8 cellular contexts compared by ENCODE assay signal in genomic region chr2:148643998-148644884, GRCh38. TPM values are rescaled to one million over a fixed set of nuclear protein-coding genes. Genes with fewer than 3 reads are reported as not detected.
DNase-seq lines count a peak whose midpoint lies in the region; ATAC-seq and TF ChIP-seq lines count a peak whose summit lies in the region.

EPC2 (plus strand) TSS chr2:148644751; CDS start chr2:148645018, 267 bp downstream.

- peaks cover 12% of the 10 kb centered on the region for H3K4me1 ChIP-seq in adipocyte (ENCODE audit: control insufficient read depth, insufficient read depth, low read length)
- peaks cover 0 to 24% (median 5%) of the 10 kb centered on the region in 4 donors for H3K4me1 ChIP-seq in transverse colon

- H3K27me3 ChIP-seq in adipocyte (replicated peaks; ENCODE audit: control insufficient read depth, insufficient read depth, low read length): peaks cover 23% of the 10 kb centered on the region
- no peaks in the 10 kb centered on the region for H3K27me3 ChIP-seq in transverse colon

- H3K9me3 ChIP-seq in adipocyte (ENCODE audit: control insufficient read depth, low read length): no peaks in the 10 kb centered on the region
- H3K9me3 ChIP-seq in transverse colon: no peaks in the 10 kb centered on the region

- H3K36me3 ChIP-seq in adipocyte (ENCODE audit: control insufficient read depth, insufficient read depth, low read length, severe bottlenecking) (no peaks in the 10 kb centered on the region), transverse colon (no peaks in the 10 kb centered on the region)

- H3K4me3 ChIP-seq in adipocyte (ENCODE audit: low read length) (peak within 1 kb of the TSS; percentile 94), transverse colon (peak within 1 kb of the TSS; percentile 66 to 97 (median 82))

- no peak for TF ChIP-seq EP300 in transverse colon (IDR thresholded peaks at IDR 0.05; ENCODE audit: low read depth)

- peak within 1 kb of the TSS; percentile 98 to 100 (median 98) for H3K27ac ChIP-seq in transverse colon

- TF ChIP-seq CTCF in transverse colon (IDR thresholded peaks at IDR 0.05): peak in 1 of 5 experiments; percentile 18

- intact Hi-C loops in cardiac septum (cut with DNase I) (loop anchor here (5.0 to 10.0 kb wide), 4 partner anchors 173 to 941 kb away; partner anchors contain the start of genes KIF5C and MMADHC), transverse colon (cut with DNase I; ENCODE audit: low total_unique reads) (no loop called here)

- DNase-seq in NCI-H1092 (lab: John Stamatoyannopoulos, UW) (peak; percentile 56), T follicular helper cell (ENCODE audit: low read depth) (peak; percentile 80), adipocyte (ENCODE audit: low read depth) (peak; percentile 91), cardiac septum (ENCODE audit: low spot score) (peak; percentile 96), pons (ENCODE audit: low spot score) (peak; percentile 80), transverse colon (peak; percentile 91)

- in situ Hi-C loops in transverse colon (cut with MboI; ENCODE audit: low pct_ligation_motif_present in 1 of 4, low pct_unique_long_range_greater_than_20kb in 1 of 4, low sequenced_read_pairs in 3 of 4): loop anchor here in 1 of 4 donors (25.0 kb wide), 1 partner anchor 343 kb away; no protein-coding TSS in a partner anchor

- WGBS in transverse colon (ENCODE audit: low coverage in 1 of 2), 2 donors: 1% methylated on average over 72 of the region's 94 CpGs; no CpG with 5 or more reads in 1 of the 2 donors

- peak; percentile 76 for TF ChIP-seq POLR2A in GM10847 (IDR thresholded peaks at IDR 0.05; ENCODE audit: extremely low read depth, insufficient read length)
- TF ChIP-seq POLR2A in transverse colon (IDR thresholded peaks at IDR 0.05): peak; percentile 41

- peak; percentile 55 for ATAC-seq in HG02571 (IDR thresholded peaks at IDR 0.05; ENCODE audit: unreplicated experiment)

- H3K9ac ChIP-seq in adipocyte (ENCODE audit: low read length): peak within 1 kb of the TSS; percentile 95

RNA-seq across cellular contexts. Expression of gene EPC2, which starts in this region (rescaled TPM):
- total RNA-seq in cardiac septum (27.5 TPM), transverse colon (10 to 100 TPM; 18.3 to 40.4 (median 25.7) TPM)

Comparison
In these comparisons a context has a peak if more than half of its experiments do, and no peak if none do; other contexts are left out.
1. Peak in every context shown above with its lines: DNase-seq, ATAC-seq, H3K4me3 ChIP-seq and H3K27ac ChIP-seq.